Comparison of ENCODE assay signal across 8 cellular contexts in the genomic region with DNA sequence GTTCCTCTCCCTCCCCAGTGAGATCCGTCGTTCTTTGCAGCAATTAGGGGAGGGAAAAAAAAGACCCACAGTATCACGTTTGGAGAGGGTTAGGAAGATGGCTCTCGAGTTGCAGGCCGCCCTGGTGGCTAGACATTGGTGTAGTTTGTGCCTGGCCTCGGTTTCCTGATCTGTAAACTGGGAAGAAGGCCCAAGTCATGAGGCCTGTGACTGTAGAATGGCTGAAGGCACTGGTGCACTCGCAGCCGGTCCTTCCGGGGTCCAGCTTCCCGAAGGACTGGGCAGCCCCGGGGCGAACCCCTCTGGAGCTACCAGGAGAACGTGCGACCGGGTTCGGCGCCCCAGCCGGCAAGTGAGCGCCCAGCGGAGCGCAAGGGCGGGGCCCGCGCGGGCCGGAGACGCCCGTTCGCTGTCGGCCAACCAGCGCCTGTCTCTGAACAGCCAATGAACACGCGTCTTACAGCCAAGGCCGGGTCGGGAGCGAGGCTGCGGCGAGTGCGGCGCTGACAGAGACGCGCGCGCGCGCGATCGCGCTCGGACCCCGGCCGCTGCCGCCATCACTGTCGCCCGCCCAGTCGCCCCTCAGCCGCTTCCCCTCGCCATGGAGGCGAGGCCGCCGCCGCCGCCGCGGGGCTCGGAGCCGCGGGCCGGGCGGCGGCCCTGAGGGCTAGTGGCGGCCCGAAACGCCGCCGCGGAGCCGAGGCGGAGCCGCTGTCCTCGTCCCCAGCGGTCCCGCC. TPM values are rescaled to one million over a fixed set of nuclear protein-coding genes. Genes with fewer than 3 reads are reported as not detected.
DNase-seq lines count a peak whose midpoint lies in the region; ATAC-seq and TF ChIP-seq lines count a peak whose summit lies in the region.

A gene with protein sequence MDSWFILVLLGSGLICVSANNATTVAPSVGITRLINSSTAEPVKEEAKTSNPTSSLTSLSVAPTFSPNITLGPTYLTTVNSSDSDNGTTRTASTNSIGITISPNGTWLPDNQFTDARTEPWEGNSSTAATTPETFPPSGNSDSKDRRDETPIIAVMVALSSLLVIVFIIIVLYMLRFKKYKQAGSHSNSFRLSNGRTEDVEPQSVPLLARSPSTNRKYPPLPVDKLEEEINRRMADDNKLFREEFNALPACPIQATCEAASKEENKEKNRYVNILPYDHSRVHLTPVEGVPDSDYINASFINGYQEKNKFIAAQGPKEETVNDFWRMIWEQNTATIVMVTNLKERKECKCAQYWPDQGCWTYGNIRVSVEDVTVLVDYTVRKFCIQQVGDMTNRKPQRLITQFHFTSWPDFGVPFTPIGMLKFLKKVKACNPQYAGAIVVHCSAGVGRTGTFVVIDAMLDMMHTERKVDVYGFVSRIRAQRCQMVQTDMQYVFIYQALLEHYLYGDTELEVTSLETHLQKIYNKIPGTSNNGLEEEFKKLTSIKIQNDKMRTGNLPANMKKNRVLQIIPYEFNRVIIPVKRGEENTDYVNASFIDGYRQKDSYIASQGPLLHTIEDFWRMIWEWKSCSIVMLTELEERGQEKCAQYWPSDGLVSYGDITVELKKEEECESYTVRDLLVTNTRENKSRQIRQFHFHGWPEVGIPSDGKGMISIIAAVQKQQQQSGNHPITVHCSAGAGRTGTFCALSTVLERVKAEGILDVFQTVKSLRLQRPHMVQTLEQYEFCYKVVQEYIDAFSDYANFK (plus strand): TSS at position 472 of the 737 bp plus-strand sequence. CDS start 90,797 bp downstream, outside the sequence.

- H3K36me3 Mint-ChIP-seq in CD4-positive, alpha-beta T cell (ENCODE audit: low read depth) = peaks cover 23% of the 10 kb centered on the region
- peaks cover 26% of the 10 kb centered on the region for H3K36me3 Mint-ChIP-seq in activated CD8-positive, alpha-beta T cell treated with anti-CD3 and anti-CD28 coated beads for 36 hours (ENCODE audit: low read depth)

- no peaks in the 10 kb centered on the region for H3K36me3 ChIP-seq in lower lobe of right lung

- POLR2A ChIA-PET in CD4-positive, alpha-beta T cell (lab: Charles Lee) = interaction anchor here (1.0 to 2.3 kb wide), 12 partner anchors 9 to 770 kb away, joined by 3 to 19 read pairs (median 5); partner anchors contain the start of genes EBF4, IDH3B, NOP56 and PCED1A
- POLR2A ChIA-PET in activated CD8-positive, alpha-beta T cell treated with anti-CD3 and anti-CD28 coated beads for 36 hours (lab: Charles Lee) = interaction anchor here (0.6 to 2.2 kb wide), 14 partner anchors 9 to 403 kb away, joined by 3 to 10 read pairs (median 4); partner anchors contain the start of genes NOP56, PCED1A, SNRPB and VPS16

- peaks cover 42% of the 10 kb centered on the region for H3K4me1 Mint-ChIP-seq in CD4-positive, alpha-beta T cell (ENCODE audit: low read depth)
- peaks cover 51% of the 10 kb centered on the region for H3K4me1 Mint-ChIP-seq in activated CD8-positive, alpha-beta T cell treated with anti-CD3 and anti-CD28 coated beads for 36 hours (ENCODE audit: low read depth)

- peak; percentile 83 to 92 (median 88) for DNase-seq in CD4-positive, alpha-beta T cell
- DNase-seq in HK-2 (ENCODE audit: unreplicated experiment) (peak; percentile 96), NCI-H82 treated with DMSO at 0.1 percent for 48 hours (lab: John Stamatoyannopoulos, UW; ENCODE audit: unreplicated experiment) (peak; percentile 72), ecto neural progenitor cell (ENCODE audit: low spot score) (peak; percentile 95), lower lobe of right lung (peak; percentile 96)
- peak; percentile 95 for DNase-seq in activated CD8-positive, alpha-beta T cell treated with anti-CD3 and anti-CD28 coated beads for 36 hours
- peak; percentile 77 to 86 (median 79) for DNase-seq in stimulated activated CD4-positive, alpha-beta T cell treated with anti-CD3 and anti-CD28 coated beads, TNF-alpha, amount 100 ng/mL, for 1 hour (ENCODE audit: low read depth in 3 of 3, low spot score in 1 of 3)

- H3K27me3 ChIP-seq in CD4-positive, alpha-beta T cell (ENCODE audit: control insufficient read depth, insufficient read depth, low read length) = no peaks in the 10 kb centered on the region
- no peaks in the 10 kb centered on the region for H3K27me3 ChIP-seq in lower lobe of right lung (ENCODE audit: low read depth)

- H3K4me3 Mint-ChIP-seq in CD4-positive, alpha-beta T cell = peak within 1 kb of the TSS; percentile 96
- peak within 1 kb of the TSS; percentile 82 for H3K4me3 Mint-ChIP-seq in activated CD8-positive, alpha-beta T cell treated with anti-CD3 and anti-CD28 coated beads for 36 hours

- H3K9me3 Mint-ChIP-seq in CD4-positive, alpha-beta T cell = no peaks in the 10 kb centered on the region
- no peaks in the 10 kb centered on the region for H3K9me3 Mint-ChIP-seq in activated CD8-positive, alpha-beta T cell treated with anti-CD3 and anti-CD28 coated beads for 36 hours

- peaks cover 44% of the 10 kb centered on the region for H3K4me1 ChIP-seq in lower lobe of right lung

- no peaks in the 10 kb centered on the region for H3K9me3 ChIP-seq in CD4-positive, alpha-beta T cell (ENCODE audit: control insufficient read depth, low read length)
- no peaks in the 10 kb centered on the region for H3K9me3 ChIP-seq in lower lobe of right lung

- CTCF ChIA-PET in CD4-positive, alpha-beta T cell (lab: Charles Lee) = interaction anchor here (0.9 to 1.6 kb wide), 7 partner anchors 15 to 349 kb away, joined by 3 to 7 read pairs (median 4); partner anchors contain the start of genes PCED1A and VPS16
- CTCF ChIA-PET in activated CD8-positive, alpha-beta T cell treated with anti-CD3 and anti-CD28 coated beads for 36 hours (lab: Charles Lee) = interaction anchor here (1.0 kb wide), 3 partner anchors 21 to 56 kb away, joined by 3 read pairs; no protein-coding TSS in a partner anchor

- peak within 1 kb of the TSS; percentile 34 for H3K27ac ChIP-seq in CD4-positive, alpha-beta T cell (ENCODE audit: low read depth, low read length)
- H3K27ac ChIP-seq in lower lobe of right lung = peak within 1 kb of the TSS; percentile 83

- intact Hi-C loops in CD4-positive, alpha-beta T cell (cut with DNase I, micrococcal nuclease) = loop anchor here (1.0 to 10.0 kb wide), 9 partner anchors 16 to 348 kb away; partner anchors contain the start of genes GNRH2 (in 1 of the 2), IDH3B (in 1 of the 2), MRPS26 (in 1 of the 2) and PCED1A (in 1 of the 2)
- intact Hi-C loops in activated CD8-positive, alpha-beta T cell treated with anti-CD3 and anti-CD28 coated beads for 36 hours (cut with micrococcal nuclease) = no loop called here
- intact Hi-C loops in lower lobe of right lung (cut with DNase I) = no loop called here

- H3K4me3 ChIP-seq in lower lobe of right lung = peak within 1 kb of the TSS; percentile 98

- no peak for TF ChIP-seq CTCF in CD4-positive, alpha-beta T cell (IDR thresholded peaks at IDR 0.05)
- TF ChIP-seq CTCF in activated CD8-positive, alpha-beta T cell treated with anti-CD3 and anti-CD28 coated beads for 36 hours (IDR thresholded peaks at IDR 0.05) = no peak
- TF ChIP-seq CTCF in lower lobe of right lung (IDR thresholded peaks at IDR 0.05) = no peak

- H3K27me3 Mint-ChIP-seq in CD4-positive, alpha-beta T cell = no peaks in the 10 kb centered on the region
- H3K27me3 Mint-ChIP-seq in activated CD8-positive, alpha-beta T cell treated with anti-CD3 and anti-CD28 coated beads for 36 hours = no peaks in the 10 kb centered on the region

- H3K27ac Mint-ChIP-seq in CD4-positive, alpha-beta T cell = peak within 1 kb of the TSS; percentile 94
- H3K27ac Mint-ChIP-seq in activated CD8-positive, alpha-beta T cell treated with anti-CD3 and anti-CD28 coated beads for 36 hours = peak within 1 kb of the TSS; percentile 94

- peak; percentile 87 for ATAC-seq in CD4-positive, alpha-beta T cell (ENCODE audit: poor library complexity)
- peak; percentile 93 for ATAC-seq in GM19452 (IDR thresholded peaks at IDR 0.05; ENCODE audit: unreplicated experiment)
- peak; percentile 85 for ATAC-seq in activated CD8-positive, alpha-beta T cell treated with anti-CD3 and anti-CD28 coated beads for 36 hours
- peak; percentile 98 to 99 for ATAC-seq in lower lobe of right lung

RNA-seq across cellular contexts. Expression of the gene that starts here (rescaled TPM):
- 10 to 100 TPM; 65.4 to 69.5 TPM for total RNA-seq in CD4-positive, alpha-beta T cell
- 10 to 100 TPM; 42.0 to 43.1 TPM for total RNA-seq in activated CD8-positive, alpha-beta T cell treated with anti-CD3 and anti-CD28 coated beads for 36 hours
- 63.3 TPM for total RNA-seq in lower lobe of right lung

Comparison
In these comparisons a context has a peak if more than half of its experiments do, and no peak if none do; other contexts are left out.
1. Peak in every context shown above with its lines: DNase-seq, ATAC-seq, H3K4me3 ChIP-seq and H3K27ac ChIP-seq.
2. intact Hi-C loops: an anchor here in CD4-positive, alpha-beta T cell (1.0 to 10.0 kb wide); none called in activated CD8-positive, alpha-beta T cell treated with anti-CD3 and anti-CD28 coated beads for 36 hours and lower lobe of right lung.